1 cellular context compared by ENCODE assay signal in genomic region chr12:52600941-52601481, GRCh38.
TF ChIP-seq lines count a peak whose summit lies in the region.

TSS of gene KRT72 (minus strand) at chr12:52601463. CDS start at chr12:52601452, 11 bp downstream.

TF ChIP-seq in H1, 55 proteins besides CTCF, POLR2A, EP300 and RAD21:
- TF ChIP-seq SIX5 (IDR thresholded peaks at IDR 0.05; ENCODE audit: low read depth, low read length) (no peak), KDM4A (IDR thresholded peaks at IDR 0.05; ENCODE audit: low read depth, low read length, severe bottlenecking) (peak; percentile 25), SUZ12 (IDR thresholded peaks at IDR 0.05; ENCODE audit: low read length) (0 out of 2 replicates have a peak, but pooled peaks have one; percentile 34), SRF (IDR thresholded peaks at IDR 0.05; ENCODE audit: low read depth, low read length) (no peak)
